9 cellular contexts compared by ENCODE assay signal in genomic region chr3:119033393-119034255, GRCh38. TPM values are rescaled to one million over a fixed set of nuclear protein-coding genes. Genes with fewer than 3 reads are reported as not detected.
DNase-seq lines count a peak whose midpoint lies in the region; ATAC-seq and TF ChIP-seq lines count a peak whose summit lies in the region.
"Had no signal": no experiment of that assay in that cellular context is flagged by ENCODE, and none has a peak within 500 bp of the region (broad histone marks: within the 10 kb centered on the region; RNA-seq: fewer than 3 reads in every experiment).

No MANE protein-coding gene starts in this region.

- no peaks in the 10 kb centered on the region for H3K9me3 ChIP-seq in SK-N-SH

- H3K27me3 ChIP-seq in SK-N-SH (ENCODE audit: insufficient read depth) (peaks cover 27% of the 10 kb centered on the region), layer of hippocampus (ENCODE audit: control insufficient read depth, insufficient read depth, low read length) (no peaks in the 10 kb centered on the region)

- no peaks in the 10 kb centered on the region for H3K36me3 ChIP-seq in SK-N-SH (replicated peaks in 1 of 2; ENCODE audit: control insufficient read depth in 1 of 2, insufficient read depth in 2 of 2, low read length in 1 of 2)

- no peaks in the 10 kb centered on the region for H3K9me2 ChIP-seq in SK-N-SH

- no peak overlapping the region for H3K9ac ChIP-seq in SK-N-SH

- no peaks in the 10 kb centered on the region for H3F3A ChIP-seq in SK-N-SH (replicated peaks; ENCODE audit: insufficient read depth)

- no peak overlapping the region for H3K27ac ChIP-seq in SK-N-SH (ENCODE audit: low read depth in 2 of 2, low read length in 1 of 2)
- peak overlapping the region; percentile 88 for H3K27ac ChIP-seq in angular gyrus (ENCODE audit: low read depth, low read length)
- H3K27ac ChIP-seq in layer of hippocampus (ENCODE audit: low read depth, low read length): peak overlapping the region; percentile 93

- no peak for ATAC-seq in SK-N-SH treated with all-trans-retinoic acid at 6 μM for 48 hours
- ATAC-seq in stimulated activated naive CD8-positive, alpha-beta T cell treated with anti-CD3 and anti-CD28 coated beads, Interleukin-15, amount 100 ng/mL, for 72 hours: no peak
- ATAC-seq in HG03432 (IDR thresholded peaks at IDR 0.05; ENCODE audit: unreplicated experiment): no peak
- no peak for ATAC-seq in GM19035 (IDR thresholded peaks at IDR 0.05; ENCODE audit: unreplicated experiment)

- H3K4me3 Mint-ChIP-seq in stimulated activated naive CD8-positive, alpha-beta T cell treated with anti-CD3 and anti-CD28 coated beads, Interleukin-15, amount 100 ng/mL, for 72 hours: peak overlapping the region; percentile 94 to 97

- DNase-seq in SK-N-SH (no peak), RPMI8226 (no peak)
- no peak for DNase-seq in stimulated activated naive CD8-positive, alpha-beta T cell treated with anti-CD3 and anti-CD28 coated beads, Interleukin-15, amount 100 ng/mL, for 72 hours
- DNase-seq: KG1 had no signal

- POLR2A ChIA-PET in SK-N-SH (lab: Yijun Ruan, JAX): interaction anchor here (1.0 kb wide), 1 partner anchor 84 kb away, joined by 3 read pairs; no protein-coding TSS in a partner anchor

- TF ChIP-seq EP300 in SK-N-SH (IDR thresholded peaks at IDR 0.05; ENCODE audit: borderline replicate concordance in 1 of 2, low read depth in 1 of 2, low read length in 1 of 2): no peak

- no peak for TF ChIP-seq RAD21 in SK-N-SH (IDR thresholded peaks at IDR 0.05; ENCODE audit: low read length)

- no peak for TF ChIP-seq CTCF in SK-N-SH (IDR thresholded peaks at IDR 0.05)

- H2AFZ ChIP-seq in SK-N-SH (ENCODE audit: low read depth): no peak overlapping the region

- no peak overlapping the region for H3K27ac Mint-ChIP-seq in stimulated activated naive CD8-positive, alpha-beta T cell treated with anti-CD3 and anti-CD28 coated beads, Interleukin-15, amount 100 ng/mL, for 72 hours

- peaks cover 13% of the 10 kb centered on the region for H3K4me1 Mint-ChIP-seq in stimulated activated naive CD8-positive, alpha-beta T cell treated with anti-CD3 and anti-CD28 coated beads, Interleukin-15, amount 100 ng/mL, for 72 hours

- H3K27me3 Mint-ChIP-seq in stimulated activated naive CD8-positive, alpha-beta T cell treated with anti-CD3 and anti-CD28 coated beads, Interleukin-15, amount 100 ng/mL, for 72 hours: peaks cover 50% of the 10 kb centered on the region

- WGBS in SK-N-SH (ENCODE audit: low lambda C conversion rate): 49% methylated on average over 14 of the region's 14 CpGs

- H4K20me1 ChIP-seq in SK-N-SH (ENCODE audit: insufficient read depth): no peaks in the 10 kb centered on the region

- H3K4me2 ChIP-seq in SK-N-SH: peak overlapping the region; percentile 97

- H3K4me3 ChIP-seq in SK-N-SH (ENCODE audit: low read depth in 2 of 2, low read length in 1 of 2): peak overlapping the region; percentile 60 to 69

- CTCF ChIA-PET in SK-N-SH (lab: Yijun Ruan, JAX): interaction anchor here (1.0 to 12.0 kb wide), 25 partner anchors 9 to 647 kb away, joined by 3 to 432 read pairs (median 7); no protein-coding TSS in a partner anchor

- H3K79me2 ChIP-seq in SK-N-SH (ENCODE audit: insufficient read depth): no peaks in the 10 kb centered on the region

- no peaks in the 10 kb centered on the region; a peak in 1 of 4 replicates for H3K4me1 ChIP-seq in SK-N-SH (ENCODE audit: control insufficient read depth in 1 of 2, insufficient read depth in 2 of 2, low read depth in 1 of 2, low read length in 1 of 2)

- H3K9me3 Mint-ChIP-seq in stimulated activated naive CD8-positive, alpha-beta T cell treated with anti-CD3 and anti-CD28 coated beads, Interleukin-15, amount 100 ng/mL, for 72 hours: no peaks in the 10 kb centered on the region

TF ChIP-seq in SK-N-SH, 30 proteins besides CTCF, POLR2A, EP300 and RAD21:
- no peak for TF ChIP-seq MEF2A (IDR thresholded peaks at IDR 0.05; ENCODE audit: borderline replicate concordance, low read depth)
- TF ChIP-seq EZH2phosphoT487 (IDR thresholded peaks at IDR 0.05; ENCODE audit: borderline replicate concordance, low read depth): no peak
- TF ChIP-seq IRF3 (IDR thresholded peaks at IDR 0.05; ENCODE audit: low read depth, low read length): no peak
- no peak for TF ChIP-seq REST (IDR thresholded peaks at IDR 0.05; ENCODE audit: low read depth, low read length)
- TF ChIP-seq SIN3A (IDR thresholded peaks at IDR 0.05; ENCODE audit: borderline replicate concordance, low read depth, low read length): no peak
- TF ChIP-seq NFIC (IDR thresholded peaks at IDR 0.05; ENCODE audit: borderline replicate concordance): no peak

TF ChIP-seq in SK-N-SH treated with all-trans-retinoic acid at 6 μM for 48 hours, 23 proteins besides CTCF, POLR2A, EP300 and RAD21:
- TF ChIP-seq BACH2 (CRISPR knock-in tag; IDR thresholded peaks at IDR 0.05; ENCODE audit: borderline replicate concordance): no peak
- TF ChIP-seq CSDC2 (CRISPR knock-in tag; IDR thresholded peaks at IDR 0.05): no peak
- no peak for TF ChIP-seq ZFP3 (CRISPR knock-in tag; IDR thresholded peaks at IDR 0.05)
- TF ChIP-seq ZC3H10 (CRISPR knock-in tag; IDR thresholded peaks at IDR 0.05): no peak
- no peak for TF ChIP-seq ZNF8 (CRISPR knock-in tag; IDR thresholded peaks at IDR 0.05)
- no peak for TF ChIP-seq ARNTL (CRISPR knock-in tag; IDR thresholded peaks at IDR 0.05; ENCODE audit: borderline replicate concordance, low read depth)
- TF ChIP-seq ESRRG (CRISPR knock-in tag; IDR thresholded peaks at IDR 0.05): no peak
- no peak for TF ChIP-seq POU6F1 (CRISPR knock-in tag; IDR thresholded peaks at IDR 0.05; ENCODE audit: borderline replicate concordance, low read depth)
- no peak for TF ChIP-seq ZFP30 (CRISPR knock-in tag; IDR thresholded peaks at IDR 0.05)
- TF ChIP-seq RARB (CRISPR knock-in tag; IDR thresholded peaks at IDR 0.05): no peak
- TF ChIP-seq ZNF565 (CRISPR knock-in tag; conservative IDR thresholded peaks at IDR 0.05; ENCODE audit: low read depth): no peak
- no peak for TF ChIP-seq TSHZ2 (CRISPR knock-in tag; IDR thresholded peaks at IDR 0.05)
- TF ChIP-seq ISL1 (CRISPR knock-in tag; IDR thresholded peaks at IDR 0.05): no peak

RNA-seq across cellular contexts. Expression of gene IGSF11, which starts 1.0 kb away (rescaled TPM):
- polyA plus RNA-seq in SK-N-SH (2012; rRNA removed): 0.07 and 0.08 TPM in 2 replicates
- 0.08 and 0.13 TPM in 2 replicates for polyA plus RNA-seq in SK-N-SH (2012; cell fraction: cytosol; rRNA removed)
- 0.15 and 0.27 TPM in 2 replicates for polyA plus RNA-seq in SK-N-SH (2012; cell fraction: nucleus; rRNA removed)

Comparison
In these comparisons a context has a peak if more than half of its experiments do, and no peak if none do; other contexts are left out.
1. H3K27ac ChIP-seq: peak in angular gyrus (single experiment) and layer of hippocampus (single experiment); none in SK-N-SH (0 of 2).